ENCODE assay signal across 8 cellular contexts in the genomic region with DNA sequence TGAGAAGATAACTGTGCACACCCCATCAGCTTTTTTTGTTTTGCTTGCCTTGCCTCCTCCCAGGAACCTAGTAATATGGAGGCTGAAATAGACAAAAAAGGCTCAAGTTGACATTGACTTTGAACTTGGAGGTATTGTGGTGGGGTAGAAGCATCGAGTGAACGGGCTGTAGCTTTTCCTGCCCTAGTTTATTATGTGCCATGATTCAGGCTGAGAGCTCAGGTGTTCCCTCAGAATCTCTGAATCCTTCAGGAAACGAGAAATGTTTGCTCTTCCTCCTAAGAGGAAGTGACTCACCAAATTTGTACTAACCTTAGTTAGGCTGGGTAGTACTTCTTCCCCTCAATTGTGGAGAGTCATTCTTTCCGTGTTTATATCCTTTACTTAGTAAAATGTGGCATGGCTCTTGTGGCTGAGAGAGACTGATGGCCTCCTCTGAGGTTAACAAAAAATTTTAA.
A peak's percentile ranks its signal among the peaks of the same experiment; 100 is the strongest.
DNase-seq lines count a peak whose midpoint lies in the region; ATAC-seq and TF ChIP-seq lines count a peak whose summit lies in the region.

No MANE protein-coding gene starts in this region.

- CTCF ChIA-PET in GM10248 (lab: Yijun Ruan, JAX), result no interaction called here

- POLR2A ChIA-PET in GM10248 (lab: Yijun Ruan, JAX), result no interaction called here

- peak; percentile 80 for ATAC-seq in GM19372 (IDR thresholded peaks at IDR 0.05; ENCODE audit: low read depth, unreplicated experiment)
- ATAC-seq in omental fat pad (ENCODE audit: low FRiP score), result peak; percentile 85
- ATAC-seq in GM19397 (IDR thresholded peaks at IDR 0.05; ENCODE audit: unreplicated experiment), result no peak
- no peak for ATAC-seq in HG02588 (IDR thresholded peaks at IDR 0.05; ENCODE audit: unreplicated experiment)

- DNase-seq in M059J (ENCODE audit: low read depth), result peak; percentile 97
- DNase-seq in choroid plexus epithelial cell (ENCODE audit: low read depth), result peak; percentile 67
- DNase-seq in omental fat pad (ENCODE audit: low spot score), result no peak
- DNase-seq in GM10248 (ENCODE audit: extremely low spot score), result no peak
- DNase-seq in NCI-H1092 (lab: John Stamatoyannopoulos, UW), result no peak

- TF ChIP-seq CTCF in choroid plexus epithelial cell (conservative IDR thresholded peaks at IDR 0.05; ENCODE audit: low read depth, low read length) (no peak), omental fat pad (IDR thresholded peaks at IDR 0.05) (no peak), GM10248 (IDR thresholded peaks at IDR 0.05; ENCODE audit: control extremely low read depth, extremely low read depth, low read depth, missing control alignments) (no peak)

- no peak overlapping the region for H3K4me3 ChIP-seq in choroid plexus epithelial cell (ENCODE audit: low read depth, low read length)

Comparison
In these comparisons a context has a peak if more than half of its experiments do, and no peak if none do; other contexts are left out.
1. ATAC-seq: peak in GM19372 (single experiment) and omental fat pad (single experiment); none in GM19397 (single experiment) and HG02588 (single experiment).
2. DNase-seq: peak in M059J (single experiment) and choroid plexus epithelial cell (single experiment); none in omental fat pad (single experiment), GM10248 (single experiment) and NCI-H1092 (single experiment).